ENCODE assay signal across 11 cellular contexts in the genomic region with DNA sequence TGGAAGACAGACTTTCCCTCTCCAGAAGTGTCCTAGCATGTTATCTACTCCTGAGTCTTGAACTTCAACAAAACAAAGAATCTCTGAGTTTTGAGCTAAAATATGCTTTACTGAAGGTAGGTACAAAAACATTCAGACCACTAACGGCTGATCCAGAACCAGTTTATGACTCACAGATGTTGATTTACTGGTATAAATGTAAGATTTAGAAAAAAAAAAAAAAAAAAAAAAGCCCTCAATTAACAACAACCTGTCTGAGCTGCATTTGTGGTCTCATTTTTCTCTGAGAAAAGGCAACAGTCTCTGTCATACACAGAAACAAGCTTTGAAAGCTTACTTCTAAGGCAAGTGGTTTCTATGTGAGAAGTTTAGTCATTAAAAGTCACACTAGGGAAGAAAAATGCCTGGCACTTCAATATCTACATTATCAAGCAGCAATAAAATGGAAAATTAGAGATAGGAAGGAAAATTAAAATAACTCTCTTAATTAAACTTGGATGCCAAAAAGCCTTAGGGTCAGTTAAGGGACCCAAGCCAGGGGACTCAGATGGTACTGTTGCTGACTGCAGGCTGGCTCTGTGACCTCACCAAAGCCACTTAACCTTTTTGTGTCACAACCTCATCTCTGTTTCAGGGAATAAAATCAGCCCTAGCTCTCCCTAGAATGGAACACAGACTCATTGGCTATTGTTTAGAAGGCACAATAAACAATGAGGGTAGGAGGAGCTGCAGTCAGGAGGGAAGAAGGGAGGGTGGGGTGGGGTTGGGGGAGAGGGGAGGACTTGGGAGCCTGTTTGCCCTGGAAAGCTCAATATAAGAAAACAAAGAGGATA.
DNase-seq lines count a peak whose midpoint lies in the region; ATAC-seq, FAIRE-seq and TF ChIP-seq lines count a peak whose summit lies in the region.
"Had no signal": no experiment of that assay in that cellular context is flagged by ENCODE, and none has a peak within 500 bp of the region (broad histone marks: within the 10 kb centered on the region; RNA-seq: fewer than 3 reads in every experiment).

No MANE protein-coding gene starts in this region.

- H3K9me3 ChIP-seq in GM12878 (replicated peaks; ENCODE audit: control insufficient read depth, insufficient read depth, low read length), result no peaks in the 10 kb centered on the region

- no peaks in the 10 kb centered on the region for H3K27me3 Mint-ChIP-seq in mesothelial cell of epicardium (ENCODE audit: low read depth)

- H3K27ac ChIP-seq in KMS-11 (peak overlapping the region; percentile 24; the same call in 1 of the 2 replicates), GM12878 (ENCODE audit: control insufficient read depth, insufficient read depth) (no peak overlapping the region)

- CTCF ChIA-PET in GM12878 (lab: Yijun Ruan, JAX), result interaction anchor here (0.6 to 2.2 kb wide), 6 partner anchors 29 to 236 kb away, joined by 3 to 7 read pairs (median 3); no protein-coding TSS in a partner anchor

- POLR2A ChIA-PET in GM12878 (lab: Charles Lee), result interaction anchor here (0.6 to 2.6 kb wide), 11 partner anchors 19 to 230 kb away, joined by 3 to 8 read pairs (median 4); no protein-coding TSS in a partner anchor

- no peak for TF ChIP-seq CTCF in KMS-11 (conservative IDR thresholded peaks at IDR 0.05; ENCODE audit: low read depth, low read length)
- no peak for TF ChIP-seq CTCF in GM12878 (IDR thresholded peaks at IDR 0.05 in 2 of 3, conservative IDR thresholded peaks at IDR 0.05 in 1 of 3; ENCODE audit: control insufficient read depth in 2 of 3, extremely low read depth in 1 of 3, insufficient read depth in 1 of 3, low read depth in 3 of 3, low read length in 3 of 3)
- TF ChIP-seq CTCF in mesothelial cell of epicardium (IDR thresholded peaks at IDR 0.05; ENCODE audit: unreplicated experiment), result no peak

- SMC1A ChIA-PET in GM12878 (lab: Charles Lee; ENCODE audit: uncharacterized antibody, unreplicated experiment), result interaction anchor here (0.6 to 5.5 kb wide), 24 partner anchors 9 to 227 kb away, joined by 3 to 45 read pairs (median 4); no protein-coding TSS in a partner anchor

- BruUV-seq in GM12878 (replicated peaks; lab: Mats Ljungman, UMichigan), result no TSS peak

- H3K4me2 ChIP-seq in KMS-11, result peak overlapping the region; percentile 48; the same call in 1 of the 2 replicates
- no peak overlapping the region for H3K4me2 ChIP-seq in GM12878 (ENCODE audit: control insufficient read depth, insufficient read depth)

- in situ Hi-C loops in GM12878 (cut with MboI), result no loop called here

- H3K4me1 Mint-ChIP-seq in mesothelial cell of epicardium, result peaks cover 46% of the 10 kb centered on the region

- H2AFZ ChIP-seq in KMS-11 (ENCODE audit: low read depth) (peak overlapping the region; percentile 4), GM12878 (ENCODE audit: control insufficient read depth, low read depth, low read length) (no peak overlapping the region; the same call in 1 of the 2 replicates)

- RAD21 ChIA-PET in GM12878 (lab: Charles Lee; ENCODE audit: unreplicated experiment), result interaction anchor here (0.7 to 2.2 kb wide), 19 partner anchors 8 to 287 kb away, joined by 3 to 12 read pairs (median 4); no protein-coding TSS in a partner anchor

- H4K20me1 ChIP-seq in KMS-11 (ENCODE audit: insufficient read depth) (no peaks in the 10 kb centered on the region), GM12878 (ENCODE audit: control insufficient read depth, insufficient read depth) (no peaks in the 10 kb centered on the region)

- ATAC-seq in GM12878 (no peak), HG03025 (IDR thresholded peaks at IDR 0.05; ENCODE audit: low FRiP score, unreplicated experiment) (no peak), HG03460 (IDR thresholded peaks at IDR 0.05; ENCODE audit: unreplicated experiment) (no peak)

- no peak overlapping the region for H3K4me3 ChIP-seq in KMS-11 (IDR thresholded peaks at IDR 0.05; ENCODE audit: insufficient read depth, low read depth, low read length)
- H3K4me3 ChIP-seq in GM12878, result no peak overlapping the region

- H3K9me3 Mint-ChIP-seq in mesothelial cell of epicardium, result no peaks in the 10 kb centered on the region

- H3K36me3 ChIP-seq in KMS-11 (ENCODE audit: insufficient read depth) (no peaks in the 10 kb centered on the region), GM12878 (ENCODE audit: control insufficient read depth in 2 of 2, insufficient read depth in 2 of 2, low read length in 1 of 2) (no peaks in the 10 kb centered on the region)

- H3K4me3 Mint-ChIP-seq in mesothelial cell of epicardium, result no peak overlapping the region

- no peak for TF ChIP-seq EP300 in GM12878 (IDR thresholded peaks at IDR 0.05; ENCODE audit: borderline replicate concordance in 1 of 2, control insufficient read depth in 1 of 2, low read depth in 2 of 2, low read length in 2 of 2)

- FAIRE-seq in GM12878 (lab: Jason Lieb, UNC), result no peak

- H3K9ac ChIP-seq in KMS-11, result no peak overlapping the region
- no peak overlapping the region for H3K9ac ChIP-seq in GM12878 (ENCODE audit: control insufficient read depth, insufficient read depth, low read length)

- intact Hi-C loops in GM12878 (cut with micrococcal nuclease; ENCODE audit: unreplicated experiment), result loop anchor here (10.0 kb wide), 1 partner anchor 309 kb away; no protein-coding TSS in a partner anchor

- no peak for TF ChIP-seq RAD21 in GM12878 (IDR thresholded peaks at IDR 0.05; ENCODE audit: insufficient read depth, low read depth, low read length)

- H3K27me3 ChIP-seq in KMS-11 (ENCODE audit: insufficient read depth, low read depth) (no peaks in the 10 kb centered on the region), GM12878 (replicated peaks in 1 of 2; ENCODE audit: control insufficient read depth in 2 of 2, insufficient read depth in 2 of 2, low read length in 1 of 2) (no peaks in the 10 kb centered on the region)

- peak overlapping the region; percentile 88 for H3K27ac Mint-ChIP-seq in mesothelial cell of epicardium

- H3K79me2 ChIP-seq in KMS-11 (ENCODE audit: insufficient read depth, low read depth) (peaks cover 14% of the 10 kb centered on the region), GM12878 (ENCODE audit: control insufficient read depth, insufficient read depth, low read length) (peaks cover 22% of the 10 kb centered on the region)

- DNase-seq in CD1c-positive myeloid dendritic cell (ENCODE audit: extremely low spot score) (peak; percentile 46), GM12878 (ENCODE audit: low read depth, low spot score) (no peak), mesothelial cell of epicardium (ENCODE audit: low spot score in 2 of 2, unreplicated experiment in 2 of 2) (no peak), inferior parietal cortex (ENCODE audit: extremely low spot score) (no peak), cerebellar cortex (ENCODE audit: low spot score) (no peak)
- DNase-seq: activated CD4-positive, CD25-positive, alpha-beta regulatory T cell treated with anti-CD3 and anti-CD28 coated beads, Interleukin-2, amount 50 U/mL, for 72 hours; GOT3; NCI-H1436 treated with DMSO at 0.1 percent for 48 hours had no signal

- H3K36me3 Mint-ChIP-seq in mesothelial cell of epicardium, result no peaks in the 10 kb centered on the region

- 0% methylated on average over 1 of the region's 1 CpG for WGBS in GM12878 (ENCODE audit: insufficient coverage, insufficient replicate concordance, low lambda C conversion rate, missing lambda C conversion rate)

- peaks cover 36% of the 10 kb centered on the region for H3K4me1 ChIP-seq in KMS-11 (ENCODE audit: low read depth, poor library complexity, severe bottlenecking)
- peaks cover 14% of the 10 kb centered on the region for H3K4me1 ChIP-seq in GM12878 (ENCODE audit: control insufficient read depth, insufficient read depth, low read length)

- no peak for TF ChIP-seq POLR2A in GM12878 (IDR thresholded peaks at IDR 0.05; ENCODE audit: low read depth, low read length)

TF ChIP-seq in GM12878, 131 proteins besides CTCF, POLR2A, EP300 and RAD21 (continues in another document):
- TF ChIP-seq KDM1A (IDR thresholded peaks at IDR 0.05; ENCODE audit: borderline replicate concordance) (no peak), TCF7 (IDR thresholded peaks at IDR 0.05; ENCODE audit: borderline replicate concordance) (no peak), EGR1 (IDR thresholded peaks at IDR 0.05; ENCODE audit: borderline replicate concordance in 1 of 2, low read depth in 2 of 2, low read length in 2 of 2) (no peak), ZNF622 (IDR thresholded peaks at IDR 0.05) (no peak), MEF2B (IDR thresholded peaks at IDR 0.05; ENCODE audit: partially characterized antibody, poor library complexity, severe bottlenecking) (no peak), NFXL1 (IDR thresholded peaks at IDR 0.05; ENCODE audit: borderline replicate concordance) (no peak), POU2F2 (IDR thresholded peaks at IDR 0.05; ENCODE audit: borderline replicate concordance, low read depth, low read length) (no peak), BACH1 (IDR thresholded peaks at IDR 0.05; ENCODE audit: borderline replicate concordance) (no peak), MXI1 (IDR thresholded peaks at IDR 0.05; ENCODE audit: low read depth, low read length) (no peak), SUPT20H (IDR thresholded peaks at IDR 0.05; ENCODE audit: borderline replicate concordance, control insufficient read depth, low read depth, low read length) (no peak), HDAC2 (IDR thresholded peaks at IDR 0.05) (no peak), WRNIP1 (IDR thresholded peaks at IDR 0.05; ENCODE audit: borderline replicate concordance, low read depth, low read length) (no peak), STAT3 (IDR thresholded peaks at IDR 0.05; ENCODE audit: low read depth, low read length) (no peak), FOXM1 (IDR thresholded peaks at IDR 0.05; ENCODE audit: low read depth, low read length) (no peak), CBX3 (IDR thresholded peaks at IDR 0.05; ENCODE audit: borderline replicate concordance, low read depth) (no peak), ATF7 (IDR thresholded peaks at IDR 0.05; ENCODE audit: low read depth) (peak; percentile 50; the same call in 1 of the 2 replicates)
- TF ChIP-seq, protein P1, sequence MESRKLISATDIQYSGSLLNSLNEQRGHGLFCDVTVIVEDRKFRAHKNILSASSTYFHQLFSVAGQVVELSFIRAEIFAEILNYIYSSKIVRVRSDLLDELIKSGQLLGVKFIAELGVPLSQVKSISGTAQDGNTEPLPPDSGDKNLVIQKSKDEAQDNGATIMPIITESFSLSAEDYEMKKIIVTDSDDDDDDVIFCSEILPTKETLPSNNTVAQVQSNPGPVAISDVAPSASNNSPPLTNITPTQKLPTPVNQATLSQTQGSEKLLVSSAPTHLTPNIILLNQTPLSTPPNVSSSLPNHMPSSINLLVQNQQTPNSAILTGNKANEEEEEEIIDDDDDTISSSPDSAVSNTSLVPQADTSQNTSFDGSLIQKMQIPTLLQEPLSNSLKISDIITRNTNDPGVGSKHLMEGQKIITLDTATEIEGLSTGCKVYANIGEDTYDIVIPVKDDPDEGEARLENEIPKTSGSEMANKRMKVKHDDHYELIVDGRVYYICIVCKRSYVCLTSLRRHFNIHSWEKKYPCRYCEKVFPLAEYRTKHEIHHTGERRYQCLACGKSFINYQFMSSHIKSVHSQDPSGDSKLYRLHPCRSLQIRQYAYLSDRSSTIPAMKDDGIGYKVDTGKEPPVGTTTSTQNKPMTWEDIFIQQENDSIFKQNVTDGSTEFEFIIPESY (IDR thresholded peaks at IDR 0.05), result no peak
